Comparison of ENCODE assay signal across 18 cellular contexts in the genomic region with DNA sequence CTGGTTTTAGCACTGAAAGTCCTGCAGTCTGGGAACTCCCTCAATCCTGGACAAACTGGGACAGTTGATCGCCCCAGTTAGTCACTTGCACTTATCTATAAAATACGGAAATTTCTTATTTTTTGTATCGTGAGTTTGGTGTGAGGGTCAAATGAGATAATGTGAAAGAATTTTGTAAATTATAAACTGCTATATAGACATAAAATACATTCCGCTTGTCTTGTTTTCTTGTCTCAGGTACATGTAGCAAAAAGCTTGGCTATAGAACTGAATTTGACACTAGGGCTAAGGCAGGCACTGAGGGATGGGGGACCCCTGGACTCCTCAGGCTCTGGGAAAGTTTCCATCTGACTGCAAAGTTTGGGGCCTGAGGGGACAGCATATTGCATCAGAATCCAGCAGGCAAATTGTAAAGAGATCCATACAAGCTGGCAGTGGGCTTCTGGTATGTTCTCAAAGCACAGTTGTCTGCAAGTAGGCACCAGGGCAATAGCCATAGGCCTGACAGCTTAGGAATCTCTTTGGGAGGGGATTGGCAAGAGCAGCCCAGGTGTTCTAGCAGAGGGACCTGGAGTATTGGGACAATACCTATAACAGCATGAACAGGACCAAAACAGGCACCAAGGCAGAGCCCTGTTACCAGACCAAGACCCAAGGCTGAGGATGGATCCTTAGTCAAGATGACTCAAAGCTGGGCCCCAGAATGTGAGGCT. TPM values are rescaled to one million over a fixed set of nuclear protein-coding genes. Genes with fewer than 3 reads are reported as not detected.
DNase-seq lines count a peak whose midpoint lies in the region; ATAC-seq and TF ChIP-seq lines count a peak whose summit lies in the region.
"Had no signal": no experiment of that assay in that cellular context is flagged by ENCODE, and none has a peak within 500 bp of the region (broad histone marks: within the 10 kb centered on the region; RNA-seq: fewer than 3 reads in every experiment).

No MANE protein-coding gene starts in this region.

- no peak overlapping the region for H3K4me3 ChIP-seq in CD4-positive, alpha-beta memory T cell (ENCODE audit: low read length in 2 of 2)
- no peak overlapping the region for H3K4me3 ChIP-seq in H7 (ENCODE audit: insufficient read depth, low read depth, low read length)
- H3K4me3 ChIP-seq: MG63, PC-9 had no signal

- H3K27ac ChIP-seq in CD4-positive, alpha-beta memory T cell (ENCODE audit: low read depth, low read length) = no peak overlapping the region
- H3K27ac ChIP-seq: C4-2B, KMS-11, PC-9 had no signal

- H3K36me3 ChIP-seq in CD4-positive, alpha-beta memory T cell (ENCODE audit: insufficient read depth, low read length) = no peaks in the 10 kb centered on the region
- no peaks in the 10 kb centered on the region for H3K36me3 ChIP-seq in H7 (replicated peaks; ENCODE audit: control insufficient read depth, insufficient read depth, low read length)
- H3K36me3 ChIP-seq: MG63 had no signal

- peaks cover 99% of the 10 kb centered on the region for H3K4me1 ChIP-seq in CD4-positive, alpha-beta memory T cell (ENCODE audit: insufficient read depth, low read length)

- H3K27me3 ChIP-seq in CD4-positive, alpha-beta memory T cell (ENCODE audit: insufficient read depth, low read length) = no peaks in the 10 kb centered on the region
- no peaks in the 10 kb centered on the region for H3K27me3 ChIP-seq in H7 (ENCODE audit: control insufficient read depth, insufficient read depth, low read length)

- no peak for DNase-seq in activated CD8-positive, alpha-beta T cell treated with anti-CD3 and anti-CD28 coated beads for 36 hours
- DNase-seq in activated CD8-positive, alpha-beta T cell treated with anti-CD3 and anti-CD28 coated beads, Interleukin-2, amount 10 ng/mL, durations not matched to agents 7 days and 5 days = no peak
- no peak for DNase-seq in CD4-positive, alpha-beta memory T cell
- no peak for DNase-seq in activated naive CD8-positive, alpha-beta T cell treated with anti-CD3 and anti-CD28 coated beads, Interleukin-2, amount 10 ng/mL, durations not matched to agents 7 days and 5 days
- DNase-seq in natural killer cell treated with Interleukin-12 subunit alpha and Interleukin-12 subunit beta and Interleukin-15 and Interleukin-18, amount 100 ng/mL, for 72 hours (ENCODE audit: low spot score) = no peak
- DNase-seq in stimulated activated CD4-positive, alpha-beta T cell treated with anti-CD3 and anti-CD28 coated beads, Interleukin-4, amount 100 ng/mL, for 4 hours = no peak
- no peak for DNase-seq in H7
- DNase-seq: GF-D8; MG63; NCI-H1092 treated with DMSO at 0.1 percent for 48 hours; NCI-H1694; NCI-H2107; NCI-H226; NK-92 treated with Interleukin-12 subunit alpha and Interleukin-12 subunit beta, amount 100 ng/mL, for 24 hours; PC-9 had no signal

- CTCF ChIA-PET in activated CD8-positive, alpha-beta T cell treated with anti-CD3 and anti-CD28 coated beads for 36 hours (lab: Charles Lee) = interaction anchor here (1.1 to 16.8 kb wide), 6 partner anchors 9 to 267 kb away, joined by 3 to 301 read pairs (median 6); partner anchors contain the start of gene S1PR1
- CTCF ChIA-PET in activated CD8-positive, alpha-beta T cell treated with anti-CD3 and anti-CD28 coated beads, Interleukin-2, amount 10 ng/mL, durations not matched to agents 7 days and 5 days (lab: Charles Lee) = interaction anchor here (1.3 to 1.4 kb wide), 2 partner anchors 10 to 13 kb away, joined by 4 to 7 read pairs; no protein-coding TSS in a partner anchor
- CTCF ChIA-PET in CD4-positive, alpha-beta memory T cell (lab: Charles Lee; ENCODE audit: partially characterized antibody) = interaction anchor here (0.8 to 5.6 kb wide), 12 partner anchors 8 to 359 kb away, joined by 3 to 86 read pairs (median 5); partner anchors contain the start of gene S1PR1

- H3K9me3 Mint-ChIP-seq in activated CD8-positive, alpha-beta T cell treated with anti-CD3 and anti-CD28 coated beads for 36 hours = peaks cover 5% of the 10 kb centered on the region
- no peaks in the 10 kb centered on the region for H3K9me3 Mint-ChIP-seq in activated CD8-positive, alpha-beta T cell treated with anti-CD3 and anti-CD28 coated beads, Interleukin-2, amount 10 ng/mL, durations not matched to agents 7 days and 5 days (ENCODE audit: insufficient read depth)
- no peaks in the 10 kb centered on the region for H3K9me3 Mint-ChIP-seq in CD4-positive, alpha-beta memory T cell
- no peaks in the 10 kb centered on the region for H3K9me3 Mint-ChIP-seq in activated naive CD8-positive, alpha-beta T cell treated with anti-CD3 and anti-CD28 coated beads, Interleukin-2, amount 10 ng/mL, durations not matched to agents 7 days and 5 days
- no peaks in the 10 kb centered on the region for H3K9me3 Mint-ChIP-seq in natural killer cell treated with Interleukin-12 subunit alpha and Interleukin-12 subunit beta and Interleukin-15 and Interleukin-18, amount 100 ng/mL, for 72 hours

- H3K4me1 Mint-ChIP-seq in activated CD8-positive, alpha-beta T cell treated with anti-CD3 and anti-CD28 coated beads for 36 hours (ENCODE audit: low read depth) = peaks cover 92% of the 10 kb centered on the region
- H3K4me1 Mint-ChIP-seq in activated CD8-positive, alpha-beta T cell treated with anti-CD3 and anti-CD28 coated beads, Interleukin-2, amount 10 ng/mL, durations not matched to agents 7 days and 5 days (ENCODE audit: low read depth) = peaks cover 83% of the 10 kb centered on the region
- H3K4me1 Mint-ChIP-seq in CD4-positive, alpha-beta memory T cell = peaks cover 85 to 100% (median 93%) of the 10 kb centered on the region in 4 donors
- H3K4me1 Mint-ChIP-seq in activated naive CD8-positive, alpha-beta T cell treated with anti-CD3 and anti-CD28 coated beads, Interleukin-2, amount 10 ng/mL, durations not matched to agents 7 days and 5 days = peaks cover 61% of the 10 kb centered on the region
- H3K4me1 Mint-ChIP-seq in natural killer cell treated with Interleukin-12 subunit alpha and Interleukin-12 subunit beta and Interleukin-15 and Interleukin-18, amount 100 ng/mL, for 72 hours (ENCODE audit: low read depth in 2 of 2) = peaks cover 84 to 87% of the 10 kb centered on the region in 2 donors

- intact Hi-C loops in activated CD8-positive, alpha-beta T cell treated with anti-CD3 and anti-CD28 coated beads for 36 hours (cut with micrococcal nuclease) = no loop called here
- intact Hi-C loops in CD4-positive, alpha-beta memory T cell (cut with micrococcal nuclease) = no loop called here

- H3K4me3 Mint-ChIP-seq in activated CD8-positive, alpha-beta T cell treated with anti-CD3 and anti-CD28 coated beads for 36 hours = no peak overlapping the region
- no peak overlapping the region for H3K4me3 Mint-ChIP-seq in activated CD8-positive, alpha-beta T cell treated with anti-CD3 and anti-CD28 coated beads, Interleukin-2, amount 10 ng/mL, durations not matched to agents 7 days and 5 days
- peak overlapping the region in 6 of 8 donors; percentile 30 to 74 (median 57) for H3K4me3 Mint-ChIP-seq in CD4-positive, alpha-beta memory T cell
- no peak overlapping the region for H3K4me3 Mint-ChIP-seq in activated naive CD8-positive, alpha-beta T cell treated with anti-CD3 and anti-CD28 coated beads, Interleukin-2, amount 10 ng/mL, durations not matched to agents 7 days and 5 days
- peak overlapping the region; percentile 41 for H3K4me3 Mint-ChIP-seq in natural killer cell treated with Interleukin-12 subunit alpha and Interleukin-12 subunit beta and Interleukin-15 and Interleukin-18, amount 100 ng/mL, for 72 hours

- POLR2A ChIA-PET in activated CD8-positive, alpha-beta T cell treated with anti-CD3 and anti-CD28 coated beads for 36 hours (lab: Charles Lee) = interaction anchor here (0.8 to 3.7 kb wide), 8 partner anchors 9 to 102 kb away, joined by 3 to 20 read pairs (median 5); no protein-coding TSS in a partner anchor
- POLR2A ChIA-PET in activated CD8-positive, alpha-beta T cell treated with anti-CD3 and anti-CD28 coated beads, Interleukin-2, amount 10 ng/mL, durations not matched to agents 7 days and 5 days (lab: Charles Lee) = interaction anchor here (1.3 to 1.9 kb wide), 2 partner anchors 41 to 43 kb away, joined by 3 to 6 read pairs; no protein-coding TSS in a partner anchor
- POLR2A ChIA-PET in CD4-positive, alpha-beta memory T cell (lab: Charles Lee; ENCODE audit: partially characterized antibody) = interaction anchor here (1.3 to 19.7 kb wide), 6 partner anchors 9 to 354 kb away, joined by 5 to 955 read pairs (median 26); partner anchors contain the start of gene S1PR1
- POLR2A ChIA-PET in activated naive CD8-positive, alpha-beta T cell treated with anti-CD3 and anti-CD28 coated beads, Interleukin-2, amount 10 ng/mL, durations not matched to agents 7 days and 5 days (lab: Charles Lee) = interaction anchor here (1.2 kb wide), 1 partner anchor 13 kb away, joined by 3 read pairs; no protein-coding TSS in a partner anchor

- no peak for ATAC-seq in activated CD8-positive, alpha-beta T cell treated with anti-CD3 and anti-CD28 coated beads for 36 hours
- ATAC-seq in activated CD8-positive, alpha-beta T cell treated with anti-CD3 and anti-CD28 coated beads, Interleukin-2, amount 10 ng/mL, durations not matched to agents 7 days and 5 days = no peak
- ATAC-seq in activated naive CD8-positive, alpha-beta T cell treated with anti-CD3 and anti-CD28 coated beads, Interleukin-2, amount 10 ng/mL, durations not matched to agents 7 days and 5 days (ENCODE audit: low read depth) = no peak
- no peak for ATAC-seq in natural killer cell treated with Interleukin-12 subunit alpha and Interleukin-12 subunit beta and Interleukin-15 and Interleukin-18, amount 100 ng/mL, for 72 hours
- no peak for ATAC-seq in GM19467 (IDR thresholded peaks at IDR 0.05; ENCODE audit: unreplicated experiment)

- H3K27ac Mint-ChIP-seq in activated CD8-positive, alpha-beta T cell treated with anti-CD3 and anti-CD28 coated beads for 36 hours = peak overlapping the region; percentile 3
- H3K27ac Mint-ChIP-seq in activated CD8-positive, alpha-beta T cell treated with anti-CD3 and anti-CD28 coated beads, Interleukin-2, amount 10 ng/mL, durations not matched to agents 7 days and 5 days = no peak overlapping the region
- peak overlapping the region; percentile 45 to 98 (median 85) for H3K27ac Mint-ChIP-seq in CD4-positive, alpha-beta memory T cell
- H3K27ac Mint-ChIP-seq in activated naive CD8-positive, alpha-beta T cell treated with anti-CD3 and anti-CD28 coated beads, Interleukin-2, amount 10 ng/mL, durations not matched to agents 7 days and 5 days = peak overlapping the region; percentile 36
- H3K27ac Mint-ChIP-seq in natural killer cell treated with Interleukin-12 subunit alpha and Interleukin-12 subunit beta and Interleukin-15 and Interleukin-18, amount 100 ng/mL, for 72 hours = peak overlapping the region; percentile 71 to 77

- H3K9me3 ChIP-seq in CD4-positive, alpha-beta memory T cell (ENCODE audit: control insufficient read depth in 1 of 2, low read length in 2 of 2) = no peaks in the 10 kb centered on the region
- H3K9me3 ChIP-seq: MG63 had no signal

- H3K27me3 Mint-ChIP-seq in activated CD8-positive, alpha-beta T cell treated with anti-CD3 and anti-CD28 coated beads for 36 hours = no peaks in the 10 kb centered on the region
- no peaks in the 10 kb centered on the region for H3K27me3 Mint-ChIP-seq in activated CD8-positive, alpha-beta T cell treated with anti-CD3 and anti-CD28 coated beads, Interleukin-2, amount 10 ng/mL, durations not matched to agents 7 days and 5 days (ENCODE audit: low read depth)
- H3K27me3 Mint-ChIP-seq in CD4-positive, alpha-beta memory T cell = no peaks in the 10 kb centered on the region
- H3K27me3 Mint-ChIP-seq in activated naive CD8-positive, alpha-beta T cell treated with anti-CD3 and anti-CD28 coated beads, Interleukin-2, amount 10 ng/mL, durations not matched to agents 7 days and 5 days = no peaks in the 10 kb centered on the region
- H3K27me3 Mint-ChIP-seq in natural killer cell treated with Interleukin-12 subunit alpha and Interleukin-12 subunit beta and Interleukin-15 and Interleukin-18, amount 100 ng/mL, for 72 hours = no peaks in the 10 kb centered on the region

- TF ChIP-seq CTCF in activated CD8-positive, alpha-beta T cell treated with anti-CD3 and anti-CD28 coated beads for 36 hours (IDR thresholded peaks at IDR 0.05) = no peak

- H3K36me3 Mint-ChIP-seq in activated CD8-positive, alpha-beta T cell treated with anti-CD3 and anti-CD28 coated beads for 36 hours (ENCODE audit: low read depth) = peaks cover 8% of the 10 kb centered on the region
- H3K36me3 Mint-ChIP-seq in activated CD8-positive, alpha-beta T cell treated with anti-CD3 and anti-CD28 coated beads, Interleukin-2, amount 10 ng/mL, durations not matched to agents 7 days and 5 days (ENCODE audit: low read depth) = peaks cover 8% of the 10 kb centered on the region
- H3K36me3 Mint-ChIP-seq in CD4-positive, alpha-beta memory T cell = peaks cover 0 to 4% of the 10 kb centered on the region in 2 donors
- peaks cover 3% of the 10 kb centered on the region for H3K36me3 Mint-ChIP-seq in activated naive CD8-positive, alpha-beta T cell treated with anti-CD3 and anti-CD28 coated beads, Interleukin-2, amount 10 ng/mL, durations not matched to agents 7 days and 5 days
- no peaks in the 10 kb centered on the region for H3K36me3 Mint-ChIP-seq in natural killer cell treated with Interleukin-12 subunit alpha and Interleukin-12 subunit beta and Interleukin-15 and Interleukin-18, amount 100 ng/mL, for 72 hours

RNA-seq across cellular contexts. Expression of gene S1PR1, which starts 44.3 kb away (rescaled TPM):
- 10 to 100 TPM; 63.9 to 66.4 TPM for total RNA-seq in activated CD8-positive, alpha-beta T cell treated with anti-CD3 and anti-CD28 coated beads for 36 hours
- total RNA-seq in activated CD8-positive, alpha-beta T cell treated with anti-CD3 and anti-CD28 coated beads, Interleukin-2, amount 10 ng/mL, durations not matched to agents 7 days and 5 days = 10 to 100 TPM; 72.8 to 76.5 TPM
- total RNA-seq in CD4-positive, alpha-beta memory T cell = 100 to 1,000 TPM; 363 to 366 TPM
- 100 to 1,000 TPM; 277 to 320 TPM for polyA plus RNA-seq in CD4-positive, alpha-beta memory T cell
- total RNA-seq in activated naive CD8-positive, alpha-beta T cell treated with anti-CD3 and anti-CD28 coated beads, Interleukin-2, amount 10 ng/mL, durations not matched to agents 7 days and 5 days = 100 to 1,000 TPM; 124 to 138 TPM
- 10 to 100 TPM; 11.8 to 49.3 TPM for total RNA-seq in natural killer cell treated with Interleukin-12 subunit alpha and Interleukin-12 subunit beta and Interleukin-15 and Interleukin-18, amount 100 ng/mL, for 72 hours
- 0.62 and 2.4 TPM in 2 replicates for total RNA-seq in H7 (2014; rRNA removed; shearing (Covaris generic))

Comparison
In these comparisons a context has a peak if more than half of its experiments do, and no peak if none do; other contexts are left out.
1. H3K4me3 Mint-ChIP-seq: peak in CD4-positive, alpha-beta memory T cell (6 of 8) and natural killer cell treated with Interleukin-12 subunit alpha and Interleukin-12 subunit beta and Interleukin-15 and Interleukin-18, amount 100 ng/mL, for 72 hours (single experiment); none in activated CD8-positive, alpha-beta T cell treated with anti-CD3 and anti-CD28 coated beads for 36 hours (single experiment), activated CD8-positive, alpha-beta T cell treated with anti-CD3 and anti-CD28 coated beads, Interleukin-2, amount 10 ng/mL, durations not matched to agents 7 days and 5 days (single experiment) and activated naive CD8-positive, alpha-beta T cell treated with anti-CD3 and anti-CD28 coated beads, Interleukin-2, amount 10 ng/mL, durations not matched to agents 7 days and 5 days (single experiment).